ENCODE assay signal across 19 cellular contexts in genomic region chrX:50801135-50801534, GRCh38. TPM values are rescaled to one million over a fixed set of nuclear protein-coding genes. Genes with fewer than 3 reads are reported as not detected.
"Had no signal": no experiment of that assay in that cellular context is flagged by ENCODE, and none has a peak within 500 bp of the region (broad histone marks: within the 10 kb centered on the region; RNA-seq: fewer than 3 reads in every experiment).

No MANE protein-coding gene starts in this region.

- FAIRE-seq: urothelium cell line had no signal

- H3K36me3 Mint-ChIP-seq: activated naive CD4-positive, alpha-beta T cell treated with anti-CD3 and anti-CD28 coated beads, Interleukin-2, amount 50 U/mL, for 72 hours; naive thymus-derived CD4-positive, alpha-beta T cell; stimulated activated effector memory CD8-positive, alpha-beta T cell treated with anti-CD3 and anti-CD28 coated beads, Interleukin-12 subunit alpha, Interleukin-12 subunit beta, amount 100 ng/mL, for 72 hours had no signal

- H3K27me3 Mint-ChIP-seq: activated CD4-positive, alpha-beta T cell treated with anti-CD3 and anti-CD28 coated beads, Interleukin-2, amount 10 ng/mL, durations not matched to agents 24 days and 14 days; dendritic cell treated with granulocyte-macrophage colony-stimulating factor and Interleukin-4, amounts not matched to agents 40 ng/mL and 50 ng/mL, for 4 days had no signal

- H3K9me3 Mint-ChIP-seq: activated CD4-positive, alpha-beta T cell treated with anti-CD3 and anti-CD28 coated beads, Interleukin-2, amount 10 ng/mL, durations not matched to agents 24 days and 14 days; activated naive CD4-positive, alpha-beta T cell treated with anti-CD3 and anti-CD28 coated beads, Interleukin-2, amount 50 U/mL, for 72 hours; central memory CD8-positive, alpha-beta T cell; dendritic cell treated with granulocyte-macrophage colony-stimulating factor and Interleukin-4, amounts not matched to agents 40 ng/mL and 50 ng/mL, for 4 days; stimulated activated effector memory CD8-positive, alpha-beta T cell treated with anti-CD3 and anti-CD28 coated beads, Interleukin-12 subunit alpha, Interleukin-12 subunit beta, amount 100 ng/mL, for 72 hours had no signal

- H3K79me2 ChIP-seq: parathyroid adenoma had no signal

- ATAC-seq: activated CD8-positive, alpha-beta T cell treated with anti-CD3 and anti-CD28 coated beads, Interleukin-2, amount 10 ng/mL, durations not matched to agents 7 days and 5 days; activated naive CD4-positive, alpha-beta T cell treated with anti-CD3 and anti-CD28 coated beads, Interleukin-2, amount 50 U/mL, for 72 hours; lower lobe of right lung; naive thymus-derived CD4-positive, alpha-beta T cell; stimulated activated effector memory CD8-positive, alpha-beta T cell treated with anti-CD3 and anti-CD28 coated beads, Interleukin-12 subunit alpha, Interleukin-12 subunit beta, amount 100 ng/mL, for 72 hours had no signal

- H3K4me3 Mint-ChIP-seq: activated CD4-positive, alpha-beta T cell treated with anti-CD3 and anti-CD28 coated beads, Interleukin-2, amount 10 ng/mL, durations not matched to agents 24 days and 14 days; activated CD8-positive, alpha-beta T cell treated with anti-CD3 and anti-CD28 coated beads, Interleukin-2, amount 10 ng/mL, durations not matched to agents 7 days and 5 days; central memory CD8-positive, alpha-beta T cell; dendritic cell treated with granulocyte-macrophage colony-stimulating factor and Interleukin-4, amounts not matched to agents 40 ng/mL and 50 ng/mL, for 4 days; naive thymus-derived CD4-positive, alpha-beta T cell; stimulated activated effector memory CD8-positive, alpha-beta T cell treated with anti-CD3 and anti-CD28 coated beads, Interleukin-12 subunit alpha, Interleukin-12 subunit beta, amount 100 ng/mL, for 72 hours had no signal

- H3K4me3 ChIP-seq: lower lobe of right lung, thoracic aorta had no signal

- H2AFZ ChIP-seq: parathyroid adenoma had no signal

- H3K27ac ChIP-seq: lower lobe of right lung, neutrophil, parathyroid adenoma, thoracic aorta had no signal

- H3K9me3 ChIP-seq: lower lobe of right lung, neutrophil, thoracic aorta had no signal

- H3K9ac ChIP-seq: parathyroid adenoma had no signal

- H3K36me3 ChIP-seq: lower lobe of right lung, neutrophil, thoracic aorta had no signal

- H3K4me1 Mint-ChIP-seq: activated CD4-positive, alpha-beta T cell treated with anti-CD3 and anti-CD28 coated beads, Interleukin-2, amount 10 ng/mL, durations not matched to agents 24 days and 14 days; central memory CD8-positive, alpha-beta T cell; naive thymus-derived CD4-positive, alpha-beta T cell; stimulated activated effector memory CD8-positive, alpha-beta T cell treated with anti-CD3 and anti-CD28 coated beads, Interleukin-12 subunit alpha, Interleukin-12 subunit beta, amount 100 ng/mL, for 72 hours had no signal

- H3K27ac Mint-ChIP-seq: activated CD4-positive, alpha-beta T cell treated with anti-CD3 and anti-CD28 coated beads, Interleukin-2, amount 10 ng/mL, durations not matched to agents 24 days and 14 days; activated CD8-positive, alpha-beta T cell treated with anti-CD3 and anti-CD28 coated beads, Interleukin-2, amount 10 ng/mL, durations not matched to agents 7 days and 5 days; activated naive CD4-positive, alpha-beta T cell treated with anti-CD3 and anti-CD28 coated beads, Interleukin-2, amount 50 U/mL, for 72 hours; dendritic cell treated with granulocyte-macrophage colony-stimulating factor and Interleukin-4, amounts not matched to agents 40 ng/mL and 50 ng/mL, for 4 days; naive thymus-derived CD4-positive, alpha-beta T cell; stimulated activated effector memory CD8-positive, alpha-beta T cell treated with anti-CD3 and anti-CD28 coated beads, Interleukin-12 subunit alpha, Interleukin-12 subunit beta, amount 100 ng/mL, for 72 hours had no signal

- DNase-seq: activated CD4-positive, alpha-beta T cell treated with anti-CD3 and anti-CD28 coated beads, Interleukin-2, amount 10 ng/mL, durations not matched to agents 24 days and 14 days; activated CD4-positive, CD25-positive, alpha-beta regulatory T cell; activated CD8-positive, alpha-beta memory T cell treated with anti-CD3 and anti-CD28 coated beads, Interleukin-2, amount 50 U/mL, for 4 hours; activated CD8-positive, alpha-beta T cell treated with anti-CD3 and anti-CD28 coated beads, Interleukin-2, amount 10 ng/mL, durations not matched to agents 7 days and 5 days; activated gamma-delta T cell; activated T-cell treated with anti-CD3 and anti-CD28 coated beads, Interleukin-2, amount 50 U/mL, for 48 hours; effector memory CD4-positive, alpha-beta T cell; lower lobe of right lung; naive thymus-derived CD4-positive, alpha-beta T cell; SW 1271 had no signal

- H3K27me3 ChIP-seq: neutrophil had no signal

RNA-seq across cellular contexts. Expression of gene SHROOM4, which starts 12.9 kb away (rescaled TPM):
- total RNA-seq: activated CD4-positive, alpha-beta T cell treated with anti-CD3 and anti-CD28 coated beads, Interleukin-2, amount 10 ng/mL, durations not matched to agents 24 days and 14 days; activated CD8-positive, alpha-beta T cell treated with anti-CD3 and anti-CD28 coated beads, Interleukin-2, amount 10 ng/mL, durations not matched to agents 7 days and 5 days; activated naive CD4-positive, alpha-beta T cell treated with anti-CD3 and anti-CD28 coated beads, Interleukin-2, amount 50 U/mL, for 72 hours; T-helper 2 cell treated with Interferon-gamma antibody and Interleukin-4, amounts not matched to agents 100 ng/mL and 5 ng/mL, for 36 hours had no signal
- polyA plus RNA-seq: naive thymus-derived CD4-positive, alpha-beta T cell had no signal
